ENCODE assay signal across 26 cellular contexts in genomic region chr4:81664079-81664478, GRCh38.
A peak's percentile ranks its signal among the peaks of the same experiment; 100 is the strongest.
DNase-seq lines count a peak whose midpoint lies in the region; TF ChIP-seq lines count a peak whose summit lies in the region.
"Had no signal": no experiment of that assay in that cellular context is flagged by ENCODE, and none has a peak within 500 bp of the region (broad histone marks: within the 10 kb centered on the region; RNA-seq: fewer than 3 reads in every experiment).

No MANE protein-coding gene starts in this region.

- H4K20me1 ChIP-seq in KMS-11 (ENCODE audit: insufficient read depth) = no peaks in the 10 kb centered on the region
- H4K20me1 ChIP-seq: BLaER1 had no signal

- H3K9me3 ChIP-seq in parathyroid adenoma (ENCODE audit: control insufficient read depth, low read length) = no peaks in the 10 kb centered on the region
- H3K9me3 ChIP-seq: BLaER1, HAP-1, heart left ventricle, transverse colon had no signal

- no peak overlapping the region for H2AFZ ChIP-seq in ACC112 (ENCODE audit: low read length, unreplicated experiment)
- 0 out of 2 replicates have a peak overlapping the region, but pooled peaks have one; percentile 3 for H2AFZ ChIP-seq in KMS-11 (ENCODE audit: low read depth)
- H2AFZ ChIP-seq in parathyroid adenoma = peak overlapping the region; percentile 50

- CTCF ChIA-PET in RWPE1 (lab: Yijun Ruan, JAX) = no interaction called here

- peak; percentile 18 for DNase-seq in epithelial cell of esophagus (ENCODE audit: low read depth)
- DNase-seq in KBM-7 = no peak
- DNase-seq in RWPE1 (ENCODE audit: low spot score) = no peak
- no peak for DNase-seq in stimulated activated CD4-positive, alpha-beta T cell treated with anti-CD3 and anti-CD28 coated beads, Interleukin-12 subunit alpha, Interleukin-12 subunit beta, amount 100 ng/mL, for 4 hours
- DNase-seq: activated CD4-positive, alpha-beta T cell treated with anti-CD3 and anti-CD28 coated beads, Interleukin-2, amount 10 ng/mL, durations not matched to agents 24 days and 14 days; activated gamma-delta T cell treated with Interleukin-2 at 50 U/mL for 16 hours; activated naive CD8-positive, alpha-beta T cell treated with anti-CD3 and anti-CD28 coated beads, Interleukin-2, amount 50 U/mL, for 24 hours; activated T-cell treated with anti-CD3 and anti-CD28 coated beads, Interleukin-2, amount 50 U/mL, for 4 hours; DMS53; heart left ventricle; IMR-90; NCI-H2081; NK-92 treated with Interleukin-12 subunit alpha and Interleukin-12 subunit beta, amount 100 ng/mL, for 24 hours; SIG-M5; stimulated activated CD8-positive, alpha-beta memory T cell treated with anti-CD3 and anti-CD28 coated beads, Interleukin-4, amount 100 ng/mL, for 48 hours; stimulated activated naive CD8-positive, alpha-beta T cell treated with anti-CD3 and anti-CD28 coated beads, Interleukin-15, amount 100 ng/mL, for 72 hours; SW 1271; T-helper 9 cell; transverse colon had no signal

- H3K9ac ChIP-seq in KMS-11 (no peak overlapping the region), parathyroid adenoma (no peak overlapping the region)
- H3K9ac ChIP-seq: BLaER1 had no signal

- POLR2A ChIA-PET in RWPE1 (lab: Yijun Ruan, JAX; ENCODE audit: low non-redundant PET) = no interaction called here

- TF ChIP-seq CTCF in KMS-11 (conservative IDR thresholded peaks at IDR 0.05; ENCODE audit: low read depth, low read length) (no peak), epithelial cell of esophagus (IDR thresholded peaks at IDR 0.05; ENCODE audit: insufficient read depth, low read depth, low read length, missing control alignments) (no peak), parathyroid adenoma (IDR thresholded peaks at IDR 0.05) (no peak), RWPE1 (conservative IDR thresholded peaks at IDR 0.05; ENCODE audit: low read depth) (no peak)

- H3K27me3 ChIP-seq in ACC112 (ENCODE audit: insufficient read depth, low read length) (no peaks in the 10 kb centered on the region), KMS-11 (ENCODE audit: insufficient read depth, low read depth) (no peaks in the 10 kb centered on the region), parathyroid adenoma (ENCODE audit: control insufficient read depth, insufficient read depth, low read length) (no peaks in the 10 kb centered on the region)
- H3K27me3 ChIP-seq: BLaER1, heart left ventricle, transverse colon had no signal

- H3K27ac ChIP-seq in ACC112 (ENCODE audit: low read depth, low read length) = no peak overlapping the region
- H3K27ac ChIP-seq in KMS-11 = peak overlapping the region; percentile 98; the same call in 1 of the 2 replicates
- H3K27ac ChIP-seq in parathyroid adenoma = peak overlapping the region; percentile 76
- H3K27ac ChIP-seq in RWPE1 = no peak overlapping the region
- H3K27ac ChIP-seq: BLaER1, epithelial cell of prostate, heart left ventricle, transverse colon, VCaP had no signal

- H3K36me3 ChIP-seq in ACC112 (ENCODE audit: insufficient read depth, low read length) (no peaks in the 10 kb centered on the region), KMS-11 (ENCODE audit: insufficient read depth) (no peaks in the 10 kb centered on the region), parathyroid adenoma (ENCODE audit: control insufficient read depth, insufficient read depth, low read length) (no peaks in the 10 kb centered on the region)
- H3K36me3 ChIP-seq: BLaER1, HAP-1, heart left ventricle, transverse colon had no signal

- H3K4me2 ChIP-seq in KMS-11 (peak overlapping the region; percentile 93; the same call in 1 of the 2 replicates), parathyroid adenoma (ENCODE audit: low read length) (peak overlapping the region; percentile 80)
- H3K4me2 ChIP-seq: BLaER1 had no signal

- H3K79me2 ChIP-seq in ACC112 (ENCODE audit: control insufficient read depth, insufficient read depth, low read length, unreplicated experiment) (no peaks in the 10 kb centered on the region), KMS-11 (ENCODE audit: insufficient read depth, low read depth) (no peaks in the 10 kb centered on the region), parathyroid adenoma (no peaks in the 10 kb centered on the region)

- H3K4me3 ChIP-seq in ACC112 (ENCODE audit: low read depth, low read length) = peak overlapping the region; percentile 17; the same call in 1 of the 2 replicates
- H3K4me3 ChIP-seq in KMS-11 (IDR thresholded peaks at IDR 0.05; ENCODE audit: insufficient read depth, low read depth, low read length) = no peak overlapping the region
- no peak overlapping the region for H3K4me3 ChIP-seq in epithelial cell of esophagus (ENCODE audit: low read length)
- H3K4me3 ChIP-seq in parathyroid adenoma (ENCODE audit: low read depth, low read length) = peak overlapping the region; percentile 32
- H3K4me3 ChIP-seq: BLaER1, HAP-1, heart left ventricle, transverse colon had no signal

- no peaks in the 10 kb centered on the region for H3K4me1 ChIP-seq in ACC112 (ENCODE audit: control insufficient read depth, insufficient read depth, low read length, unreplicated experiment)
- peaks cover 66% of the 10 kb centered on the region for H3K4me1 ChIP-seq in KMS-11 (ENCODE audit: low read depth, poor library complexity, severe bottlenecking)
- peaks cover 24% of the 10 kb centered on the region for H3K4me1 ChIP-seq in parathyroid adenoma
- H3K4me1 ChIP-seq: BLaER1, HAP-1, transverse colon had no signal

- in situ Hi-C loops in KBM-7 (cut with MboI; ENCODE audit: low pct_unique_long_range_greater_than_20kb, low sequenced_read_pairs) = no loop called here

Comparison
In these comparisons a context has a peak if more than half of its experiments do, and no peak if none do; other contexts are left out.
1. H3K27ac ChIP-seq: peak in KMS-11 (single experiment) and parathyroid adenoma (single experiment); none in ACC112 (single experiment) and RWPE1 (single experiment).
2. H3K4me3 ChIP-seq: peak in ACC112 (single experiment) and parathyroid adenoma (single experiment); none in KMS-11 (single experiment) and epithelial cell of esophagus (single experiment).